Comparison of ENCODE assay signal across 11 cellular contexts in the genomic region with DNA sequence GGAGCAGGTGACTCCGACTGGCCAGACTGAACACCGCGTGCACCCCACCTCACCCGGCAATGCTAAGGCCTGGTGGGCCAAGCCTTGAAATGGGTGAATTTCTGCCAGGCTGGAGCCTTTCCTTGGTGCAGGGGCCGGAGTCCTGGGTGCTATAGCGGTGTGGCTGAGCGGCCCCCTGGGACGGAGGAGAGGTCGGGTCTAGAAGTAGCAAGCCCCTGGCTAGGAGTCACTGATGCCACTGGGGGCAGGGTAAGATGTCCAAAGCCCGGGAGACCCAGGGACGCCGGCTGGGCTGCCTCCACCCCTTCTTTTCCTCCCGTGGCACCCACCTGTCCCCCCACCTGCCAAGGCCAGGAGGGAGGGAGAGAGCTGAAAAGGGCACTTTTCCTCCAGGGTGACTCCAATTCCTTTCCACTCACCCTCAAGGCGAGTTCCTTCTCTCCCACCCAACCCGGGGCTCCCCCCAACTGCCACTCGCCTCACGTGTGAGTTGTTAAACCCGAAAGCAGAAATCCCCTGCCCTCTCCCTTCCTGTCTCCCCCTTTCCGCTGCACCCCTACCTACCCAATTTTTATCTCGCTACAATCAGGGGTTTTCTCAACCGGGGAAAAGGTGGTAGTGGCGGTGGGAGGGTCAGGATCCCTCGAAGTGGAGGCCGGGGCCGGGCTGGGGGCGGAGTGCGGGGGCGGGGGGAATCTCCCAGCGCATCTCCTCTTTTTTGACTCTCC. TPM values are rescaled to one million over a fixed set of nuclear protein-coding genes. Genes with fewer than 3 reads are reported as not detected.
DNase-seq lines count a peak whose midpoint lies in the region; ATAC-seq lines count a peak whose summit lies in the region.
"Had no signal": no experiment of that assay in that cellular context is flagged by ENCODE, and none has a peak within 500 bp of the region (broad histone marks: within the 10 kb centered on the region; RNA-seq: fewer than 3 reads in every experiment).

No MANE protein-coding gene starts in this region.

- H3K4me3 ChIP-seq in right cardiac atrium (ENCODE audit: low read length) = no peak overlapping the region
- H3K4me3 ChIP-seq: uterus had no signal

- WGBS in right cardiac atrium = 38% methylated on average over 29 of the region's 29 CpGs

- intact Hi-C loops in right cardiac atrium (cut with DNase I) = no loop called here

- H3K27me3 ChIP-seq in right cardiac atrium (ENCODE audit: control insufficient read depth, insufficient read depth) = no peaks in the 10 kb centered on the region

- ATAC-seq in GM18868 (IDR thresholded peaks at IDR 0.05; ENCODE audit: unreplicated experiment) = peak; percentile 25
- ATAC-seq in right cardiac atrium = no peak
- no peak for ATAC-seq in HG03045 (IDR thresholded peaks at IDR 0.05; ENCODE audit: unreplicated experiment)

- peak; percentile 61 to 72 for DNase-seq in activated CD4-positive, alpha-beta T cell treated with anti-CD3 and anti-CD28 coated beads for 4 hours
- peak; percentile 62 for DNase-seq in effector CD4-positive, alpha-beta T cell
- peak; percentile 51 for DNase-seq in stimulated activated CD4-positive, alpha-beta T cell treated with anti-CD3 and anti-CD28 coated beads, Interleukin-2, amount 100 ng/mL, for 4 hours (ENCODE audit: low read depth)
- DNase-seq in right cardiac atrium = no peak
- DNase-seq in MV-4-11 (lab: John Stamatoyannopoulos, UW) = no peak
- DNase-seq in NCI-H526 treated with DMSO at 0.1 percent for 48 hours (lab: John Stamatoyannopoulos, UW) = no peak
- DNase-seq: DMS153, NCI-H2227 treated with DMSO at 0.1 percent for 48 hours, uterus had no signal

- H3K4me1 ChIP-seq in right cardiac atrium (ENCODE audit: control insufficient read depth, insufficient read depth, low read length) = peaks cover 6% of the 10 kb centered on the region

- H3K9me3 ChIP-seq in right cardiac atrium (ENCODE audit: control insufficient read depth, low read length) = no peaks in the 10 kb centered on the region
- H3K9me3 ChIP-seq: uterus had no signal

- H3K27ac ChIP-seq in right cardiac atrium (ENCODE audit: low read length) = no peak overlapping the region
- H3K27ac ChIP-seq: uterus had no signal

RNA-seq across cellular contexts. Expression of a gene that starts 6.0 kb away (rescaled TPM):
- total RNA-seq in right cardiac atrium = 1 to 10 TPM in 2 of 4 donors, under 1 TPM in 2; 0.76 to 1.7 (median 0.95) TPM
- polyA plus RNA-seq in right cardiac atrium = 1.4 TPM

Comparison
In these comparisons a context has a peak if more than half of its experiments do, and no peak if none do; other contexts are left out.
1. DNase-seq: peak in activated CD4-positive, alpha-beta T cell treated with anti-CD3 and anti-CD28 coated beads for 4 hours (2 of 2), effector CD4-positive, alpha-beta T cell (single experiment) and stimulated activated CD4-positive, alpha-beta T cell treated with anti-CD3 and anti-CD28 coated beads, Interleukin-2, amount 100 ng/mL, for 4 hours (single experiment); none in right cardiac atrium (0 of 3), MV-4-11 (single experiment) and NCI-H526 treated with DMSO at 0.1 percent for 48 hours (single experiment).